ENCODE assay signal across 26 cellular contexts in genomic region chr2:203341741-203342310, GRCh38. TPM values are rescaled to one million over a fixed set of nuclear protein-coding genes. Genes with fewer than 3 reads are reported as not detected.
A peak's percentile ranks its signal among the peaks of the same experiment; 100 is the strongest.
DNase-seq lines count a peak whose midpoint lies in the region; ATAC-seq, FAIRE-seq and TF ChIP-seq lines count a peak whose summit lies in the region.
"Had no signal": no experiment of that assay in that cellular context is flagged by ENCODE, and none has a peak within 500 bp of the region (broad histone marks: within the 10 kb centered on the region; RNA-seq: fewer than 3 reads in every experiment).

No MANE protein-coding gene starts in this region.

- H3K27ac ChIP-seq in A549: peak overlapping the region; percentile 62 to 80
- H3K27ac ChIP-seq: testis, vagina had no signal

- peaks cover 40% of the 10 kb centered on the region for H3K4me1 ChIP-seq in A549
- H3K4me1 ChIP-seq: testis had no signal

- H3K4me3 ChIP-seq in A549: peak overlapping the region; percentile 10; the same call in 1 of the 3 replicates
- no peak overlapping the region for H3K4me3 ChIP-seq in choroid plexus epithelial cell (ENCODE audit: low read depth, low read length)
- H3K4me3 ChIP-seq: testis, vagina had no signal

- no peak for TF ChIP-seq RAD21 in A549 (conservative IDR thresholded peaks at IDR 0.05 in 1 of 2, IDR thresholded peaks at IDR 0.05 in 1 of 2)

- no peak for FAIRE-seq in A549 (lab: Jason Lieb, UNC)
- peak; percentile 51 for FAIRE-seq in islet of Langerhans (lab: Jason Lieb, UNC)
- FAIRE-seq: GM12892, kidney had no signal

- no peak for TF ChIP-seq EP300 in A549 (IDR thresholded peaks at IDR 0.05)

- TF ChIP-seq CTCF in A549 (IDR thresholded peaks at IDR 0.05): no peak
- no peak for TF ChIP-seq CTCF in choroid plexus epithelial cell (conservative IDR thresholded peaks at IDR 0.05; ENCODE audit: low read depth, low read length)

- ATAC-seq in A549: peak in 1 of 2 experiments; percentile 9; a peak in 1 of 6 replicates
- ATAC-seq in GM21360 (IDR thresholded peaks at IDR 0.05; ENCODE audit: unreplicated experiment): no peak
- ATAC-seq: HCT116 had no signal

- 48% methylated on average over 2 of the region's 2 CpGs for WGBS in A549 (ENCODE audit: missing lambda C conversion rate)

- no peak for TF ChIP-seq POLR2A in A549 (IDR thresholded peaks at IDR 0.05; ENCODE audit: low read length)

- POLR2A ChIA-PET in A549 (lab: Yijun Ruan, JAX): no interaction called here

- DNase-seq in A549 (ENCODE audit: low read depth in 1 of 2, low spot score in 1 of 2) (no peak), HCEC 1CT (peak; percentile 50), choroid plexus epithelial cell (ENCODE audit: low read depth) (peak; percentile 35), A172 (ENCODE audit: low spot score) (no peak), cerebellum (ENCODE audit: low spot score) (no peak)
- no peak for DNase-seq in activated effector memory CD4-positive, alpha-beta T cell treated with Interleukin-2 at 50 U/mL for 16 hours
- DNase-seq: ACHN; C1 segment of cervical spinal cord; DND-41; effector memory CD4-positive, alpha-beta T cell; kidney; NCI-H1417 treated with DMSO at 0.1 percent for 48 hours; NCI-H2107; NCI-H446; NCI-H82; occipital lobe; retina; stimulated activated CD4-positive, alpha-beta T cell treated with anti-CD3 and anti-CD28 coated beads, Interleukin-4, amount 100 ng/mL, for 24 hours; stimulated activated naive CD4-positive, alpha-beta T cell; T1000; testis had no signal

- H3K9me3 ChIP-seq in A549: no peaks in the 10 kb centered on the region
- H3K9me3 ChIP-seq: testis, vagina had no signal

- H3K4me2 ChIP-seq in A549: peak overlapping the region; percentile 58

- CTCF ChIA-PET in A549 (lab: Yijun Ruan, JAX): interaction anchor here (0.6 kb wide), 1 partner anchor 568 kb away, joined by 3 read pairs; no protein-coding TSS in a partner anchor

TF ChIP-seq in A549, 52 proteins besides CTCF, POLR2A, EP300 and RAD21:
- TF ChIP-seq ESRRA (IDR thresholded peaks at IDR 0.05; ENCODE audit: borderline replicate concordance, low read length): no peak
- no peak for TF ChIP-seq RARB (CRISPR knock-in tag; IDR thresholded peaks at IDR 0.05)
- TF ChIP-seq FOSL2 (IDR thresholded peaks at IDR 0.05): no peak
- peak; percentile 48; the same call in 1 of the 2 replicates for TF ChIP-seq FOSL2 (CRISPR knock-in tag; IDR thresholded peaks at IDR 0.05)

RNA-seq across cellular contexts. Expression of gene ABI2, which starts 13.6 kb away (rescaled TPM):
- polyA plus RNA-seq in A549 (2011; rRNA removed) (46.3 and 51.1 TPM in 2 replicates), A549 (2017; fragmentation: RNase III; extraction: RNeasy Plus Mini Kit Qiagen cat#74134 plus additional on column Dnase treatment) (36.2 to 43.5 TPM (median 41.4 TPM) in 3 replicates)
- 41.4 and 53.0 TPM in 2 replicates for polyA plus RNA-seq in A549 (2012; cell fraction: cytosol; rRNA removed)
- polyA plus RNA-seq in A549 (2012; cell fraction: nucleus; rRNA removed): 25.7 and 26.9 TPM in 2 replicates
- polyA minus RNA-seq in A549 (2011; rRNA and poly(A)+ RNA removed): 54.0 and 54.9 TPM in 2 replicates
- 57.9 and 64.0 TPM in 2 replicates for total RNA-seq in A172 (2014; rRNA removed; shearing (Covaris generic))
- 105 TPM for total RNA-seq in cerebellum

Comparison
In these comparisons a context has a peak if more than half of its experiments do, and no peak if none do; other contexts are left out.
1. DNase-seq: peak in HCEC 1CT (single experiment) and choroid plexus epithelial cell (single experiment); none in A549 (0 of 2), activated effector memory CD4-positive, alpha-beta T cell treated with Interleukin-2 at 50 U/mL for 16 hours (single experiment), A172 (single experiment) and cerebellum (single experiment).